In the genomic region with DNA sequence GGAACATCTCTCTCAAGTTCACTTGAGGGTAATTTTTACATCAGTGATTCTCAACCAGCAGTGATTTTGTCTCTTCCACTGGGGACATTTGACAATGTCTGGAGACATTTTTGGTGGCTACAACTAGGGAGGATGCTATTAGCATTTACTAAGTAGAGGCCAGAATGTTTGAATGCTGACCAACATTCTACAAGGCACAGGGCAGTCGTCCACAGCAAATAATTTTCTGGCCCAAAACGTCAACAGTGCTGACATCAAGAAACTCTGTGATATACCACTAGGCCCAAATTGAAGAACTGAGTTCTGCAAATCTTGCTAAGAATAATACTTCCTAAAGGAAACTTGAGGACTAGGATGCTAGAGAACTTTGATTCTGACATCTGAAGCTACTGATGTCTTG, we compare ENCODE assay signal across 10 cellular contexts. TPM values are rescaled to one million over a fixed set of nuclear protein-coding genes. Genes with fewer than 3 reads are reported as not detected.
"Had no signal": no experiment of that assay in that cellular context is flagged by ENCODE, and none has a peak within 500 bp of the region (broad histone marks: within the 10 kb centered on the region; RNA-seq: fewer than 3 reads in every experiment).

No MANE protein-coding gene starts in this region.

- H3K4me3 ChIP-seq: GM23248, HAP-1, K562 had no signal

- ATAC-seq: HCT116, K562 had no signal

- H3K4me3 Mint-ChIP-seq: HFFc6 had no signal

- H3K27ac Mint-ChIP-seq: HFFc6 had no signal

- DNase-seq: GM23248, GOT3, H7, HFFc6, IMR-90 had no signal

RNA-seq across cellular contexts. Expression of a gene that starts 7.1 kb away (rescaled TPM):
- total RNA-seq: GM23248, HFFc6, HT1080, IMR-90 had no signal

RNA-seq across cellular contexts. Expression of a gene that starts 31.6 kb away (rescaled TPM):
- total RNA-seq: GM23248, H4, HFFc6, HT1080, IMR-90, K562 had no signal
